2 cellular contexts compared by ENCODE assay signal in the genomic region with DNA sequence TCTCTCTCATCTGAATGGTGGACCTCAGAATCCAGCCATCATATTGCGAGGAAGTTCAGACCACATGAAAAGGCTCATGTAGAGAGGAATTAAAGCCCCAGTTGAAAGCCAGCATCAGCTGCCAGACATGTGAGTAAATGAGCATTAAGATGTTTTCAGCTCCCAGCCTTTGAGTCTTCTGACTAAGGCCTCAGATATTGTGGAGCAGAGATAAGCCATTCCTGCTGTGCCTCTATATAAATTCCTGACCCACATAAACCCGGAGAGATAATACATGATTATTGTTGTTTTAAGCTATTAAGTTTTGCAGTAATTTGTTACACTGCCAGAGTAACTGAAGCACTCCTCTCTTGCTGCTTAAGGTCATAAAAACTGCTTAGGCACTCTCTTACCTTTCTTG.
TF ChIP-seq lines count a peak whose summit lies in the region.

No MANE protein-coding gene starts in this region.

TF ChIP-seq in HEK293T, 16 proteins besides CTCF, POLR2A, EP300 and RAD21:
- TF ChIP-seq ZNF384 (IDR thresholded peaks at IDR 0.05) (no peak), SP1 (IDR thresholded peaks at IDR 0.05) (no peak), NFRKB (IDR thresholded peaks at IDR 0.05) (no peak), LEF1 (IDR thresholded peaks at IDR 0.05; ENCODE audit: borderline replicate concordance) (no peak), BHLHE40 (IDR thresholded peaks at IDR 0.05; ENCODE audit: borderline replicate concordance) (no peak)

TF ChIP-seq in HepG2, 621 proteins besides CTCF, POLR2A, EP300 and RAD21:
- TF ChIP-seq, protein P1, sequence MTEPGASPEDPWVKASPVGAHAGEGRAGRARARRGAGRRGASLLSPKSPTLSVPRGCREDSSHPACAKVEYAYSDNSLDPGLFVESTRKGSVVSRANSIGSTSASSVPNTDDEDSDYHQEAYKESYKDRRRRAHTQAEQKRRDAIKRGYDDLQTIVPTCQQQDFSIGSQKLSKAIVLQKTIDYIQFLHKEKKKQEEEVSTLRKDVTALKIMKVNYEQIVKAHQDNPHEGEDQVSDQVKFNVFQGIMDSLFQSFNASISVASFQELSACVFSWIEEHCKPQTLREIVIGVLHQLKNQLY (CRISPR knock-in tag; IDR thresholded peaks at IDR 0.05), result no peak
- TF ChIP-seq ZNF678 (CRISPR knock-in tag; IDR thresholded peaks at IDR 0.05), result no peak
- no peak for TF ChIP-seq CREB1 (IDR thresholded peaks at IDR 0.05)
- TF ChIP-seq CREB1 (CRISPR knock-in tag; IDR thresholded peaks at IDR 0.05), result no peak
- TF ChIP-seq ZBTB7A (CRISPR knock-in tag; IDR thresholded peaks at IDR 0.05), result no peak
- TF ChIP-seq ZBTB46 (CRISPR knock-in tag; IDR thresholded peaks at IDR 0.05; ENCODE audit: borderline replicate concordance), result no peak
- no peak for TF ChIP-seq ZNF580 (CRISPR knock-in tag; IDR thresholded peaks at IDR 0.05; ENCODE audit: borderline replicate concordance, low read depth)
TF ChIP-seq in HepG2: peak in this region for 0.
